In the genomic region with DNA sequence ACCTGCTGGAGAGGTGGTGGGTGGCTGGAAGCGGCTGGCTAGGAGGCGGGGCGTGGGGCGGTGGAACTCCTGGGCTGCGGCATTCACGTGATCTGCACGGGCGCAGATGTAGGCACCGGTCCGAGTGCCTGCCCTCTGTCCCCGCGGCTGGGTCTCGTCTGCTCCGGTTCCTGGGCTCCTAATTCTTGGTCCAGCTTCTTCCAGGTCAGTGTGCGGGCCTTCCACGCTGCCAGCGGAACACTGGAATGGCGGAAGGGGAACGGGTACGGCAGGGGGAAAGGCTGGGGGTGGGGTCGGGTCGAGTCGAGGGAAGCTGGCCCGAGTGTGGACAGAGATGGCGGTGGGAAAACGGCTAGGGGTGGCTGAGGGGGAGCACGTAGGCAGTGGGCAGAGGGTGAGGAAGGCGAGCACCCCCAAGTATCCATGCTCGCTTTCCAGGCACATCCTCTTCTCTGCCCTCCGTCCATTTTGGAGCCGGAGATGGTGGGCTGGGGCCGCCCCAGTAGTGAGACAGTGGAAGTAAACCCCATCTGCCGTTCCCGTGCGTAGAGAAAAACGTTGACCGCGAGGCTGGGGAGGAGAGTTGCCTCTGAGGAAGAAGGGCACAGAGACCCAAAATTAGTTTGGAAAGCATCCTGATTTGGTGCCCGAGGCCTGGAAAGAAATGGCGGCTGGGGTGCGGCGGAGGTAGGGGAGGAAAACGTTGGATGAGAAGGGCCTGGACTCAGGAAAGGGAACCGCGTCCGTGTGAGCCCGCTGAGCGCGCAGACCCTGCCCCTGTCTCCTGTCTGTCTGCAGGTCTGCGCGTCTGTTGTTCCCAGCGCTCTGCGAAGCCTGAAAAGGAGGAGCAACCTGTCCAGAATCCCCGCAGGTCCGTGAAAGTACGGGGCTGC, we compare ENCODE assay signal across 8 cellular contexts. TPM values are rescaled to one million over a fixed set of nuclear protein-coding genes. Genes with fewer than 3 reads are reported as not detected.
DNase-seq lines count a peak whose midpoint lies in the region; ATAC-seq, FAIRE-seq and TF ChIP-seq lines count a peak whose summit lies in the region.

A gene (plus strand): TSS at position 95 of the 893 bp plus-strand sequence. CDS start 1,161 bp downstream, outside the sequence.

- WGBS in heart right ventricle, 2 donors = 0 to 1% methylated on average over 35 to 56 of the region's 56 CpGs
- 1 to 26% methylated on average over 46 to 56 of the region's 56 CpGs for WGBS in pancreas, 2 donors

- peaks cover 5% of the 10 kb centered on the region for H3K36me3 ChIP-seq in adipocyte (ENCODE audit: control insufficient read depth, insufficient read depth, low read length, severe bottlenecking)
- H3K36me3 ChIP-seq in heart right ventricle = peaks cover 0 to 20% (median 0%) of the 10 kb centered on the region in 9 donors
- H3K36me3 ChIP-seq in pancreas = no peaks in the 10 kb centered on the region

- H3K9me3 ChIP-seq in adipocyte (ENCODE audit: control insufficient read depth, low read length) (peaks cover 22% of the 10 kb centered on the region), heart right ventricle (peaks cover 0 to 8% (median 0%) of the 10 kb centered on the region in 11 donors), pancreas (no peaks in the 10 kb centered on the region)

- peak; percentile 34 for TF ChIP-seq POLR2A in GM19193 (IDR thresholded peaks at IDR 0.05; ENCODE audit: extremely low read depth, insufficient read depth, insufficient read length)

- H3K9ac ChIP-seq in adipocyte (ENCODE audit: low read length) = peak within 1 kb of the TSS; percentile 94

- DNase-seq in OCI-M1 (lab: John Stamatoyannopoulos, UW) (peak; percentile 44), adipocyte (ENCODE audit: low read depth) (peak; percentile 66), heart right ventricle (peak; percentile 37 to 54), pancreas (peak; percentile 30 to 76 (median 56)), foreskin melanocyte (no peak)

- FAIRE-seq in pancreas (lab: Jason Lieb, UNC) = no peak

- H3K27ac ChIP-seq in C4-2B = peak within 1 kb of the TSS; percentile 90
- H3K27ac ChIP-seq in heart right ventricle = peak within 1 kb of the TSS; percentile 63 to 89 (median 86)
- H3K27ac ChIP-seq in pancreas = peak within 1 kb of the TSS; percentile 31 to 74 (median 55)

- H3K27me3 ChIP-seq in adipocyte (replicated peaks; ENCODE audit: control insufficient read depth, insufficient read depth, low read length) = no peaks in the 10 kb centered on the region
- peaks cover 0 to 7% (median 0%) of the 10 kb centered on the region in 7 donors for H3K27me3 ChIP-seq in heart right ventricle
- peaks cover 0 to 4% (median 0%) of the 10 kb centered on the region in 4 donors for H3K27me3 ChIP-seq in pancreas

- H3K4me3 ChIP-seq in adipocyte (ENCODE audit: low read length) = peak within 1 kb of the TSS; percentile 91
- H3K4me3 ChIP-seq in heart right ventricle = peak within 1 kb of the TSS; percentile 38 to 74 (median 68)
- H3K4me3 ChIP-seq in pancreas = peak within 1 kb of the TSS; percentile 25 to 52 (median 50)

- TF ChIP-seq CTCF in C4-2B (conservative IDR thresholded peaks at IDR 0.05) (no peak), heart right ventricle (IDR thresholded peaks at IDR 0.05) (no peak), pancreas (IDR thresholded peaks at IDR 0.05) (no peak)

- ATAC-seq in HG03354 (IDR thresholded peaks at IDR 0.05; ENCODE audit: poor library complexity, severe bottlenecking, unreplicated experiment) (peak; percentile 85), heart right ventricle (peak; percentile 91 to 96 (median 94)), pancreas (peak; percentile 91 to 96 (median 95))

- intact Hi-C loops in heart right ventricle (cut with DNase I) (no loop called here), pancreas (cut with DNase I) (no loop called here)

- H3K4me1 ChIP-seq in adipocyte (ENCODE audit: control insufficient read depth, insufficient read depth, low read length) (no peaks in the 10 kb centered on the region), heart right ventricle (peaks cover 0 to 14% (median 0%) of the 10 kb centered on the region in 9 donors), pancreas (no peaks in the 10 kb centered on the region)

RNA-seq across cellular contexts. Expression of the gene that starts here (rescaled TPM):
- total RNA-seq in heart right ventricle = 10 to 100 TPM; 57.7 to 73.2 (median 68.4) TPM
- 100 to 1,000 TPM; 106 to 164 TPM for polyA plus RNA-seq in heart right ventricle
- total RNA-seq in pancreas = 10 to 100 TPM; 16.7 to 31.4 (median 24.7) TPM
- 100 to 1,000 TPM in 1 of 2 donors, 10 to 100 TPM in 1; 99.7 to 132 TPM for polyA plus RNA-seq in pancreas
